ENCODE assay signal across 1 cellular context in the genomic region with DNA sequence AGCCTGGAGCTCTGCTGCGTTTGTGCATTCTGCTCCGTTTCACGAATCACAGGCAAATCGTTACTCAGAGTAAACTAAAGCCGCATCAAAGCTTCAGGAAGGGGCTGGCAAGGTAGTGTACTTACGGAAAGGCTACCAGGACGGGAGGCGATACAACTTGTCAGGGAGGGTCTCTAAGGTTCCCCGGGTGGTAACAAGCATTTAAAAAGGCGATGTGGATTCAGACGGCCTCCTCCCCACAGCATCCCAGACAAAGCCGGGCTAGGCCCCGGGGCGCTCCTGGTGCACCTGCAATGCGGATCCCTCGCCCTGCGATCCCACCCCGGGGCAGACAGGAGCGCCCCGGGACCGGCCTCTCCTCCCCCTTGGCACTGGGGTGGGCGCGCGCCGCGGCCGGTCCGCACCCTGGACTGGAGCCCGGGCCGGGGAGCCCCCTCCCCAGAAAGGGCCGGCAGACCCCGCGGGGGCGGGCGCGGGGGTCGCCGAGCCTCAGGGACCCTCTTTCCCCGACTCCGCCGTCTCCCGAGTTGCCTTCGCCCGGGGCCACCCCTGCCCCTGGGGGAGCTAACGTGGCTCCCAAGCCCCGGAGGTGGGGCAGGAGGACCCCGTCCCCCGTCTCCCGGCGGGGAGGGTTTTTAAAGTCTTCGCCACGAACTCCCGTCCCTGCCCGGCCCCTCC.
TF ChIP-seq lines count a peak whose summit lies in the region.

No MANE protein-coding gene starts in this region.

TF ChIP-seq in HepG2, 621 proteins besides CTCF, POLR2A, EP300 and RAD21 (continued from another document):
- TF ChIP-seq, protein P1, sequence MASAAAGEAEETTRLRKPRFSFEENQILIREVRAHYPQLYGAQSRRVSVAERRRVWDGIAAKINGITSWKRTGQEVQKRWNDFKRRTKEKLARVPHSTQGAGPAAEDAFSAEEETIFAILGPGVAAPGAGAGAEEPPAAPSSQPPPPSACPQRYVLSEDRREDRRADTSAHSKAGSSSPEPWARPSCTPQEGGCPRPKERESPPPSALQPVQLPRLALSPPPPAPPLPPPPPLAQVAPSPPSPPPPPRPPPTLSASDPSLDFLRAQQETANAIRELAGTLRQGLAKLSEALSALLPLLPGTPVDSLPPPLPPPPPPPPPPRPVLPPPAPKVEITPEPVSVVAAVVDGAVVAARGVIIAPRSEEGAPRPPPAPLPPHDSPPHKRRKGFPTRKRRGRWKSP (CRISPR knock-in tag; IDR thresholded peaks at IDR 0.05), result peak; percentile 52; the same call in 1 of the 2 replicates
- no peak for TF ChIP-seq ZNF629 (CRISPR knock-in tag; conservative IDR thresholded peaks at IDR 0.05)
- no peak for TF ChIP-seq ZKSCAN1 (IDR thresholded peaks at IDR 0.05; ENCODE audit: low read length)
- TF ChIP-seq GABPA (IDR thresholded peaks at IDR 0.05; ENCODE audit: low read depth, low read length), result no peak
- no peak for TF ChIP-seq GABPA (CRISPR knock-in tag; IDR thresholded peaks at IDR 0.05; ENCODE audit: low read depth)
- TF ChIP-seq SAP130 (CRISPR knock-in tag; IDR thresholded peaks at IDR 0.05; ENCODE audit: low read depth), result peak; percentile 64
- 0 out of 2 replicates have a peak, but pooled peaks have one; percentile 12 for TF ChIP-seq ELF3 (CRISPR knock-in tag; IDR thresholded peaks at IDR 0.05)
